Comparison of ENCODE assay signal across 1 cellular context in genomic region chr5:160175438-160176218, GRCh38.
TF ChIP-seq lines count a peak whose summit lies in the region.

No MANE protein-coding gene starts in this region.

TF ChIP-seq in SK-N-SH, 30 proteins besides CTCF, POLR2A, EP300 and RAD21 (continued from another document):
- TF ChIP-seq ZBTB33 (IDR thresholded peaks at IDR 0.05; ENCODE audit: borderline replicate concordance, low read depth): no peak
- TF ChIP-seq REST (IDR thresholded peaks at IDR 0.05; ENCODE audit: low read depth, low read length): no peak
- TF ChIP-seq CHD2 (IDR thresholded peaks at IDR 0.05; ENCODE audit: low read length, partially characterized antibody): no peak
- TF ChIP-seq TCF12 (IDR thresholded peaks at IDR 0.05): peak; percentile 49; the same call in 1 of the 2 replicates
- no peak for TF ChIP-seq USF2 (IDR thresholded peaks at IDR 0.05; ENCODE audit: borderline replicate concordance, low read depth, low read length)
- no peak for TF ChIP-seq TAF1 (IDR thresholded peaks at IDR 0.05; ENCODE audit: borderline replicate concordance, low read depth, low read length)
- no peak for TF ChIP-seq SIN3A (IDR thresholded peaks at IDR 0.05; ENCODE audit: borderline replicate concordance, low read depth, low read length)
- no peak for TF ChIP-seq NRF1 (IDR thresholded peaks at IDR 0.05; ENCODE audit: low read depth, low read length)
- no peak; the same call in 1 of the 2 replicates for TF ChIP-seq JUND (IDR thresholded peaks at IDR 0.05)
- no peak for TF ChIP-seq FOSL2 (IDR thresholded peaks at IDR 0.05; ENCODE audit: borderline replicate concordance, low read depth)
- TF ChIP-seq FOXM1 (IDR thresholded peaks at IDR 0.05; ENCODE audit: low read depth): no peak
- no peak for TF ChIP-seq IRF3 (IDR thresholded peaks at IDR 0.05; ENCODE audit: low read depth, low read length)
- TF ChIP-seq NFIC (IDR thresholded peaks at IDR 0.05; ENCODE audit: borderline replicate concordance): peak; percentile 88
- no peak for TF ChIP-seq RCOR1 (IDR thresholded peaks at IDR 0.05; ENCODE audit: low read length)
- peak; percentile 83 for TF ChIP-seq USF1 (IDR thresholded peaks at IDR 0.05; ENCODE audit: borderline replicate concordance, low read depth)
- TF ChIP-seq RXRA (IDR thresholded peaks at IDR 0.05; ENCODE audit: borderline replicate concordance, low read depth): no peak
- TF ChIP-seq YY1 (IDR thresholded peaks at IDR 0.05; ENCODE audit: low read depth): peak; percentile 73; the same call in 1 of the 2 replicates
- no peak for TF ChIP-seq EZH2phosphoT487 (IDR thresholded peaks at IDR 0.05; ENCODE audit: borderline replicate concordance, low read depth)
- no peak for TF ChIP-seq ELF1 (IDR thresholded peaks at IDR 0.05)
- TF ChIP-seq MAX (IDR thresholded peaks at IDR 0.05; ENCODE audit: low read depth): peak; percentile 89
- 0 out of 2 replicates have a peak, but pooled peaks have one; percentile 45 for TF ChIP-seq MXI1 (IDR thresholded peaks at IDR 0.05; ENCODE audit: low read depth, low read length)
- TF ChIP-seq FOXJ3 (CRISPR knock-in tag; IDR thresholded peaks at IDR 0.05): no peak
- TF ChIP-seq TEAD4 (IDR thresholded peaks at IDR 0.05; ENCODE audit: borderline replicate concordance, insufficient read depth): no peak
- no peak for TF ChIP-seq RFX5 (IDR thresholded peaks at IDR 0.05; ENCODE audit: low read length)
- TF ChIP-seq SMC3 (IDR thresholded peaks at IDR 0.05; ENCODE audit: low read depth, low read length): no peak
- no peak for TF ChIP-seq GABPA (IDR thresholded peaks at IDR 0.05; ENCODE audit: low read depth)
- peak; percentile 54; the same call in 1 of the 2 replicates for TF ChIP-seq GATA2 (CRISPR knock-in tag; IDR thresholded peaks at IDR 0.05)
